ENCODE assay signal across 2 cellular contexts in genomic region chr4:8895295-8895694, GRCh38.
TF ChIP-seq lines count a peak whose summit lies in the region.

No MANE protein-coding gene starts in this region.

TF ChIP-seq in HepG2, 621 proteins besides CTCF, POLR2A, EP300 and RAD21:
- TF ChIP-seq NCOA5 (CRISPR knock-in tag; IDR thresholded peaks at IDR 0.05) (no peak), KDM3A (CRISPR knock-in tag; IDR thresholded peaks at IDR 0.05; ENCODE audit: low read depth) (no peak), ATF7 (IDR thresholded peaks at IDR 0.05) (peak; percentile 93), ATF7 (CRISPR knock-in tag; IDR thresholded peaks at IDR 0.05) (no peak), ZBTB7A (CRISPR knock-in tag; IDR thresholded peaks at IDR 0.05) (no peak), ZNF713 (CRISPR knock-in tag; IDR thresholded peaks at IDR 0.05) (no peak), CREB1 (IDR thresholded peaks at IDR 0.05) (peak; percentile 91), CREB1 (CRISPR knock-in tag; IDR thresholded peaks at IDR 0.05) (no peak), ZNF530 (CRISPR knock-in tag; IDR thresholded peaks at IDR 0.05; ENCODE audit: low read depth) (no peak), REPIN1 (CRISPR knock-in tag; IDR thresholded peaks at IDR 0.05; ENCODE audit: borderline replicate concordance, low read depth) (no peak), ZNF124 (CRISPR knock-in tag; IDR thresholded peaks at IDR 0.05) (no peak)
- TF ChIP-seq, protein P1, sequence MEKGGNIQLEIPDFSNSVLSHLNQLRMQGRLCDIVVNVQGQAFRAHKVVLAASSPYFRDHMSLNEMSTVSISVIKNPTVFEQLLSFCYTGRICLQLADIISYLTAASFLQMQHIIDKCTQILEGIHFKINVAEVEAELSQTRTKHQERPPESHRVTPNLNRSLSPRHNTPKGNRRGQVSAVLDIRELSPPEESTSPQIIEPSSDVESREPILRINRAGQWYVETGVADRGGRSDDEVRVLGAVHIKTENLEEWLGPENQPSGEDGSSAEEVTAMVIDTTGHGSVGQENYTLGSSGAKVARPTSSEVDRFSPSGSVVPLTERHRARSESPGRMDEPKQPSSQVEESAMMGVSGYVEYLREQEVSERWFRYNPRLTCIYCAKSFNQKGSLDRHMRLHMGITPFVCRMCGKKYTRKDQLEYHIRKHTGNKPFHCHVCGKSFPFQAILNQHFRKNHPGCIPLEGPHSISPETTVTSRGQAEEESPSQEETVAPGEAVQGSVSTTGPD (CRISPR knock-in tag; IDR thresholded peaks at IDR 0.05) = no peak

TF ChIP-seq in H1, 55 proteins besides CTCF, POLR2A, EP300 and RAD21:
- TF ChIP-seq CHD2 (IDR thresholded peaks at IDR 0.05; ENCODE audit: low read length) (no peak), BACH1 (IDR thresholded peaks at IDR 0.05; ENCODE audit: low read length) (no peak), POU5F1 (IDR thresholded peaks at IDR 0.05; ENCODE audit: low read depth, low read length) (no peak), E2F6 (IDR thresholded peaks at IDR 0.05) (no peak), ZNF274 (IDR thresholded peaks at IDR 0.05; ENCODE audit: borderline replicate concordance, extremely low read depth, low read length) (no peak), HDAC2 (IDR thresholded peaks at IDR 0.05; ENCODE audit: borderline replicate concordance in 1 of 2, low read depth in 2 of 2, low read length in 2 of 2) (no peak), GTF2F1 (IDR thresholded peaks at IDR 0.05; ENCODE audit: borderline replicate concordance, low read depth, low read length) (no peak), KDM4A (IDR thresholded peaks at IDR 0.05; ENCODE audit: low read depth, low read length, severe bottlenecking) (no peak)
- TF ChIP-seq, protein P2, sequence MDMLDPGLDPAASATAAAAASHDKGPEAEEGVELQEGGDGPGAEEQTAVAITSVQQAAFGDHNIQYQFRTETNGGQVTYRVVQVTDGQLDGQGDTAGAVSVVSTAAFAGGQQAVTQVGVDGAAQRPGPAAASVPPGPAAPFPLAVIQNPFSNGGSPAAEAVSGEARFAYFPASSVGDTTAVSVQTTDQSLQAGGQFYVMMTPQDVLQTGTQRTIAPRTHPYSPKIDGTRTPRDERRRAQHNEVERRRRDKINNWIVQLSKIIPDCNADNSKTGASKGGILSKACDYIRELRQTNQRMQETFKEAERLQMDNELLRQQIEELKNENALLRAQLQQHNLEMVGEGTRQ (IDR thresholded peaks at IDR 0.05; ENCODE audit: low read length) = no peak
